In the genomic region with DNA sequence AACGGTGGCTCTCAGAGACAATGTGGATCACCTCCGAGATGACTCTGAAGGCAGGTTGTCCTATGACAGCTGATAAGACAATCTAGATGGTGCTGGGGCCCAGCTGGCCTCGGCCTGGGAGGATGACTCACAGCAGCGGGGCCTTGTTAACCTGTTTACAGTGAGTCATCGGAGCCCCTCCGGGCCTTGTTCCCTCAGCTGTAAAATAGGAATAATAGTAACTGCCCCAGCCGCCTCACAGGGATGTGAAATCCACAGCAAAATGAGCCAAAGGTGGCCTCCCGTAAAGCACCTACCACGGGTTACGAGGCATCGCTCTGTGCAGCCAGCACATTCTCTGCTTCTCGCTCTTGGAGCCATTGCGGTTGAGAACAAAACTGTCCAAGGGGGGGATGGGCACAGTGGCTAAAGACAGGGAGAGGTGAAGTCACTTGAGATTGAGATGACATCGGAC, we compare ENCODE assay signal across 1 cellular context.
TF ChIP-seq lines count a peak whose summit lies in the region.

No MANE protein-coding gene starts in this region.

TF ChIP-seq in HEK293, 187 proteins besides CTCF, POLR2A, EP300 and RAD21 (continued from another document and continues in another):
- TF ChIP-seq, protein P1, sequence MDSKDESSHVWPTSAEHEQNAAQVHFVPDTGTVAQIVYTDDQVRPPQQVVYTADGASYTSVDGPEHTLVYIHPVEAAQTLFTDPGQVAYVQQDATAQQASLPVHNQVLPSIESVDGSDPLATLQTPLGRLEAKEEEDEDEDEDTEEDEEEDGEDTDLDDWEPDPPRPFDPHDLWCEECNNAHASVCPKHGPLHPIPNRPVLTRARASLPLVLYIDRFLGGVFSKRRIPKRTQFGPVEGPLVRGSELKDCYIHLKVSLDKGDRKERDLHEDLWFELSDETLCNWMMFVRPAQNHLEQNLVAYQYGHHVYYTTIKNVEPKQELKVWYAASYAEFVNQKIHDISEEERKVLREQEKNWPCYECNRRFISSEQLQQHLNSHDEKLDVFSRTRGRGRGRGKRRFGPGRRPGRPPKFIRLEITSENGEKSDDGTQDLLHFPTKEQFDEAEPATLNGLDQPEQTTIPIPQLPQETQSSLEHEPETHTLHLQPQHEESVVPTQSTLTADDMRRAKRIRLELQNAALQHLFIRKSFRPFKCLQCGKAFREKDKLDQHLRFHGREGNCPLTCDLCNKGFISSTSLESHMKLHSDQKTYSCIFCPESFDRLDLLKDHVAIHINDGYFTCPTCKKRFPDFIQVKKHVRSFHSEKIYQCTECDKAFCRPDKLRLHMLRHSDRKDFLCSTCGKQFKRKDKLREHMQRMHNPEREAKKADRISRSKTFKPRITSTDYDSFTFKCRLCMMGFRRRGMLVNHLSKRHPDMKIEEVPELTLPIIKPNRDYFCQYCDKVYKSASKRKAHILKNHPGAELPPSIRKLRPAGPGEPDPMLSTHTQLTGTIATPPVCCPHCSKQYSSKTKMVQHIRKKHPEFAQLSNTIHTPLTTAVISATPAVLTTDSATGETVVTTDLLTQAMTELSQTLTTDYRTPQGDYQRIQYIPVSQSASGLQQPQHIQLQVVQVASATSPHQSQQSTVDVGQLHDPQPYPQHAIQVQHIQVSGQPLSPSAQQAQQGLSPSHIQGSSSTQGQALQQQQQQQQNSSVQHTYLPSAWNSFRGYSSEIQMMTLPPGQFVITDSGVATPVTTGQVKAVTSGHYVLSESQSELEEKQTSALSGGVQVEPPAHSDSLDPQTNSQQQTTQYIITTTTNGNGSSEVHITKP (tag by site-specific recombination; IDR thresholded peaks at IDR 0.05): peak; percentile 35; the same call in 1 of the 2 replicates
- TF ChIP-seq HOXD13 (CRISPR knock-in tag; IDR thresholded peaks at IDR 0.05; ENCODE audit: borderline replicate concordance) (peak; percentile 96), ZNF548 (tag by site-specific recombination; IDR thresholded peaks at IDR 0.05) (peak; percentile 62; the same call in 1 of the 2 replicates), ZNF624 (tag by site-specific recombination; IDR thresholded peaks at IDR 0.05) (no peak), ZEB2 (tag by site-specific recombination; IDR thresholded peaks at IDR 0.05) (peak; percentile 93), ZNF324 (tag by site-specific recombination; IDR thresholded peaks at IDR 0.05) (peak; percentile 89), IKZF3 (tag by site-specific recombination; IDR thresholded peaks at IDR 0.05) (peak; percentile 65; the same call in 1 of the 2 replicates), ZNF184 (tag by site-specific recombination; IDR thresholded peaks at IDR 0.05) (0 out of 2 replicates have a peak, but pooled peaks have one; percentile 39), ZNF311 (tag by site-specific recombination; IDR thresholded peaks at IDR 0.05; ENCODE audit: borderline replicate concordance) (no peak), KLF9 (tag by site-specific recombination; IDR thresholded peaks at IDR 0.05; ENCODE audit: low read depth) (no peak), ZNF558 (tag by site-specific recombination; IDR thresholded peaks at IDR 0.05) (0 out of 2 replicates have a peak, but pooled peaks have one; percentile 45), SETDB1 (IDR thresholded peaks at IDR 0.05; ENCODE audit: insufficient read length, low read length) (no peak), ZNF660 (tag by site-specific recombination; IDR thresholded peaks at IDR 0.05) (peak; percentile 93), KLF16 (tag by site-specific recombination; IDR thresholded peaks at IDR 0.05) (peak; percentile 36; the same call in 1 of the 2 replicates), ZNF157 (tag by site-specific recombination; IDR thresholded peaks at IDR 0.05) (no peak), YY1 (tag by site-specific recombination; IDR thresholded peaks at IDR 0.05) (no peak), ZNF791 (tag by site-specific recombination; IDR thresholded peaks at IDR 0.05) (no peak), MEIS1 (CRISPR knock-in tag; IDR thresholded peaks at IDR 0.05; ENCODE audit: borderline replicate concordance) (no peak), KLF10 (tag by site-specific recombination; IDR thresholded peaks at IDR 0.05) (peak; percentile 43; the same call in 1 of the 2 replicates), ZFP37 (tag by site-specific recombination; IDR thresholded peaks at IDR 0.05) (peak; percentile 77), ZBTB8A (tag by site-specific recombination; IDR thresholded peaks at IDR 0.05) (0 out of 2 replicates have a peak, but pooled peaks have one; percentile 26), ZBTB20 (tag by site-specific recombination; IDR thresholded peaks at IDR 0.05) (peak; percentile 28; the same call in 1 of the 2 replicates), GLIS2 (tag by site-specific recombination; IDR thresholded peaks at IDR 0.05) (peak; percentile 67), ZNF529 (tag by site-specific recombination; IDR thresholded peaks at IDR 0.05; ENCODE audit: insufficient replicate concordance) (no peak), ZNF76 (tag by site-specific recombination; IDR thresholded peaks at IDR 0.05; ENCODE audit: borderline replicate concordance, low read depth) (peak; percentile 32; the same call in 1 of the 2 replicates), ZNF600 (tag by site-specific recombination; IDR thresholded peaks at IDR 0.05) (peak; percentile 86), ZFHX2 (tag by site-specific recombination; conservative IDR thresholded peaks at IDR 0.05) (no peak), ZNF610 (tag by site-specific recombination; IDR thresholded peaks at IDR 0.05; ENCODE audit: borderline replicate concordance) (no peak), SP7 (tag by site-specific recombination; IDR thresholded peaks at IDR 0.05) (peak; percentile 88)
- TF ChIP-seq, protein P2, sequence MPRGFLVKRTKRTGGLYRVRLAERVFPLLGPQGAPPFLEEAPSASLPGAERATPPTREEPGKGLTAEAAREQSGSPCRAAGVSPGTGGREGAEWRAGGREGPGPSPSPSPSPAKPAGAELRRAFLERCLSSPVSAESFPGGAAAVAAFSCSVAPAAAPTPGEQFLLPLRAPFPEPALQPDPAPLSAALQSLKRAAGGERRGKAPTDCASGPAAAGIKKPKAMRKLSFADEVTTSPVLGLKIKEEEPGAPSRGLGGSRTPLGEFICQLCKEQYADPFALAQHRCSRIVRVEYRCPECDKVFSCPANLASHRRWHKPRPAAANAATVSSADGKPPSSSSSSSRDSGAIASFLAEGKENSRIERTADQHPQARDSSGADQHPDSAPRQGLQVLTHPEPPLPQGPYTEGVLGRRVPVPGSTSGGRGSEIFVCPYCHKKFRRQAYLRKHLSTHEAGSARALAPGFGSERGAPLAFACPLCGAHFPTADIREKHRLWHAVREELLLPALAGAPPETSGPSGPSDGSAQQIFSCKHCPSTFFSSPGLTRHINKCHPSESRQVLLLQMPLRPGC (tag by site-specific recombination; IDR thresholded peaks at IDR 0.05): peak; percentile 79
- TF ChIP-seq, protein P3, sequence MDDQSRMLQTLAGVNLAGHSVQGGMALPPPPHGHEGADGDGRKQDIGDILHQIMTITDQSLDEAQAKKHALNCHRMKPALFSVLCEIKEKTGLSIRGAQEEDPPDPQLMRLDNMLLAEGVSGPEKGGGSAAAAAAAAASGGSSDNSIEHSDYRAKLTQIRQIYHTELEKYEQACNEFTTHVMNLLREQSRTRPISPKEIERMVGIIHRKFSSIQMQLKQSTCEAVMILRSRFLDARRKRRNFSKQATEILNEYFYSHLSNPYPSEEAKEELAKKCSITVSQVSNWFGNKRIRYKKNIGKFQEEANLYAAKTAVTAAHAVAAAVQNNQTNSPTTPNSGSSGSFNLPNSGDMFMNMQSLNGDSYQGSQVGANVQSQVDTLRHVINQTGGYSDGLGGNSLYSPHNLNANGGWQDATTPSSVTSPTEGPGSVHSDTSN (CRISPR knock-in tag; IDR thresholded peaks at IDR 0.05): 0 out of 2 replicates have a peak, but pooled peaks have one; percentile 49
- TF ChIP-seq, protein P4, sequence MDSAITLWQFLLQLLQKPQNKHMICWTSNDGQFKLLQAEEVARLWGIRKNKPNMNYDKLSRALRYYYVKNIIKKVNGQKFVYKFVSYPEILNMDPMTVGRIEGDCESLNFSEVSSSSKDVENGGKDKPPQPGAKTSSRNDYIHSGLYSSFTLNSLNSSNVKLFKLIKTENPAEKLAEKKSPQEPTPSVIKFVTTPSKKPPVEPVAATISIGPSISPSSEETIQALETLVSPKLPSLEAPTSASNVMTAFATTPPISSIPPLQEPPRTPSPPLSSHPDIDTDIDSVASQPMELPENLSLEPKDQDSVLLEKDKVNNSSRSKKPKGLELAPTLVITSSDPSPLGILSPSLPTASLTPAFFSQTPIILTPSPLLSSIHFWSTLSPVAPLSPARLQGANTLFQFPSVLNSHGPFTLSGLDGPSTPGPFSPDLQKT (IDR thresholded peaks at IDR 0.05; ENCODE audit: borderline replicate concordance, low read depth, low read length): no peak
- TF ChIP-seq, protein P5, sequence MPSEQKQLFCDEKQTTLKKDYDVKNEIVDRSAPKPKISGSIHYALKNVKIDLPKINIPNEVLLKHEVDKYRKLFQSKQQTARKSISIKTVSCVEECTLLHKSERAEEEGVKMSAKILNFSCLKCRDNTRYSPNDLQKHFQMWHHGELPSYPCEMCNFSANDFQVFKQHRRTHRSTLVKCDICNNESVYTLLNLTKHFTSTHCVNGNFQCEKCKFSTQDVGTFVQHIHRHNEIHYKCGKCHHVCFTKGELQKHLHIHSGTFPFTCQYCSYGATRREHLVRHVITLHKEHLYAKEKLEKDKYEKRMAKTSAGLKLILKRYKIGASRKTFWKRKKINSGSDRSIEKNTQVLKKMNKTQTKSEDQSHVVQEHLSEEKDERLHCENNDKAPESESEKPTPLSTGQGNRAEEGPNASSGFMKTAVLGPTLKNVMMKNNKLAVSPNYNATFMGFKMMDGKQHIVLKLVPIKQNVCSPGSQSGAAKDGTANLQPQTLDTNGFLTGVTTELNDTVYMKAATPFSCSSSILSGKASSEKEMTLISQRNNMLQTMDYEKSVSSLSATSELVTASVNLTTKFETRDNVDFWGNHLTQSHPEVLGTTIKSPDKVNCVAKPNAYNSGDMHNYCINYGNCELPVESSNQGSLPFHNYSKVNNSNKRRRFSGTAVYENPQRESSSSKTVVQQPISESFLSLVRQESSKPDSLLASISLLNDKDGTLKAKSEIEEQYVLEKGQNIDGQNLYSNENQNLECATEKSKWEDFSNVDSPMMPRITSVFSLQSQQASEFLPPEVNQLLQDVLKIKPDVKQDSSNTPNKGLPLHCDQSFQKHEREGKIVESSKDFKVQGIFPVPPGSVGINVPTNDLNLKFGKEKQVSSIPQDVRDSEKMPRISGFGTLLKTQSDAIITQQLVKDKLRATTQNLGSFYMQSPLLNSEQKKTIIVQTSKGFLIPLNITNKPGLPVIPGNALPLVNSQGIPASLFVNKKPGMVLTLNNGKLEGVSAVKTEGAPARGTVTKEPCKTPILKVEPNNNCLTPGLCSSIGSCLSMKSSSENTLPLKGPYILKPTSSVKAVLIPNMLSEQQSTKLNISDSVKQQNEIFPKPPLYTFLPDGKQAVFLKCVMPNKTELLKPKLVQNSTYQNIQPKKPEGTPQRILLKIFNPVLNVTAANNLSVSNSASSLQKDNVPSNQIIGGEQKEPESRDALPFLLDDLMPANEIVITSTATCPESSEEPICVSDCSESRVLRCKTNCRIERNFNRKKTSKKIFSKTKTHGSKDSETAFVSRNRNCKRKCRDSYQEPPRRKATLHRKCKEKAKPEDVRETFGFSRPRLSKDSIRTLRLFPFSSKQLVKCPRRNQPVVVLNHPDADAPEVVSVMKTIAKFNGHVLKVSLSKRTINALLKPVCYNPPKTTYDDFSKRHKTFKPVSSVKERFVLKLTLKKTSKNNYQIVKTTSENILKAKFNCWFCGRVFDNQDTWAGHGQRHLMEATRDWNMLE (tag by site-specific recombination; conservative IDR thresholded peaks at IDR 0.05; ENCODE audit: low read depth): 0 out of 2 replicates have a peak, but pooled peaks have one; percentile 47
- TF ChIP-seq, protein P6, sequence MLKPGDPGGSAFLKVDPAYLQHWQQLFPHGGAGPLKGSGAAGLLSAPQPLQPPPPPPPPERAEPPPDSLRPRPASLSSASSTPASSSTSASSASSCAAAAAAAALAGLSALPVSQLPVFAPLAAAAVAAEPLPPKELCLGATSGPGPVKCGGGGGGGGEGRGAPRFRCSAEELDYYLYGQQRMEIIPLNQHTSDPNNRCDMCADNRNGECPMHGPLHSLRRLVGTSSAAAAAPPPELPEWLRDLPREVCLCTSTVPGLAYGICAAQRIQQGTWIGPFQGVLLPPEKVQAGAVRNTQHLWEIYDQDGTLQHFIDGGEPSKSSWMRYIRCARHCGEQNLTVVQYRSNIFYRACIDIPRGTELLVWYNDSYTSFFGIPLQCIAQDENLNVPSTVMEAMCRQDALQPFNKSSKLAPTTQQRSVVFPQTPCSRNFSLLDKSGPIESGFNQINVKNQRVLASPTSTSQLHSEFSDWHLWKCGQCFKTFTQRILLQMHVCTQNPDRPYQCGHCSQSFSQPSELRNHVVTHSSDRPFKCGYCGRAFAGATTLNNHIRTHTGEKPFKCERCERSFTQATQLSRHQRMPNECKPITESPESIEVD (tag by site-specific recombination; IDR thresholded peaks at IDR 0.05): 0 out of 2 replicates have a peak, but pooled peaks have one; percentile 32
- TF ChIP-seq, protein P7, sequence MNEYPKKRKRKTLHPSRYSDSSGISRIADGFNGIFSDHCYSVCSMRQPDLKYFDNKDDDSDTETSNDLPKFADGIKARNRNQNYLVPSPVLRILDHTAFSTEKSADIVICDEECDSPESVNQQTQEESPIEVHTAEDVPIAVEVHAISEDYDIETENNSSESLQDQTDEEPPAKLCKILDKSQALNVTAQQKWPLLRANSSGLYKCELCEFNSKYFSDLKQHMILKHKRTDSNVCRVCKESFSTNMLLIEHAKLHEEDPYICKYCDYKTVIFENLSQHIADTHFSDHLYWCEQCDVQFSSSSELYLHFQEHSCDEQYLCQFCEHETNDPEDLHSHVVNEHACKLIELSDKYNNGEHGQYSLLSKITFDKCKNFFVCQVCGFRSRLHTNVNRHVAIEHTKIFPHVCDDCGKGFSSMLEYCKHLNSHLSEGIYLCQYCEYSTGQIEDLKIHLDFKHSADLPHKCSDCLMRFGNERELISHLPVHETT (tag by site-specific recombination; IDR thresholded peaks at IDR 0.05): peak; percentile 81; the same call in 1 of the 2 replicates
- TF ChIP-seq, protein P8, sequence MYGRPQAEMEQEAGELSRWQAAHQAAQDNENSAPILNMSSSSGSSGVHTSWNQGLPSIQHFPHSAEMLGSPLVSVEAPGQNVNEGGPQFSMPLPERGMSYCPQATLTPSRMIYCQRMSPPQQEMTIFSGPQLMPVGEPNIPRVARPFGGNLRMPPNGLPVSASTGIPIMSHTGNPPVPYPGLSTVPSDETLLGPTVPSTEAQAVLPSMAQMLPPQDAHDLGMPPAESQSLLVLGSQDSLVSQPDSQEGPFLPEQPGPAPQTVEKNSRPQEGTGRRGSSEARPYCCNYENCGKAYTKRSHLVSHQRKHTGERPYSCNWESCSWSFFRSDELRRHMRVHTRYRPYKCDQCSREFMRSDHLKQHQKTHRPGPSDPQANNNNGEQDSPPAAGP (tag by site-specific recombination; IDR thresholded peaks at IDR 0.05): peak; percentile 83
- TF ChIP-seq, protein P9, sequence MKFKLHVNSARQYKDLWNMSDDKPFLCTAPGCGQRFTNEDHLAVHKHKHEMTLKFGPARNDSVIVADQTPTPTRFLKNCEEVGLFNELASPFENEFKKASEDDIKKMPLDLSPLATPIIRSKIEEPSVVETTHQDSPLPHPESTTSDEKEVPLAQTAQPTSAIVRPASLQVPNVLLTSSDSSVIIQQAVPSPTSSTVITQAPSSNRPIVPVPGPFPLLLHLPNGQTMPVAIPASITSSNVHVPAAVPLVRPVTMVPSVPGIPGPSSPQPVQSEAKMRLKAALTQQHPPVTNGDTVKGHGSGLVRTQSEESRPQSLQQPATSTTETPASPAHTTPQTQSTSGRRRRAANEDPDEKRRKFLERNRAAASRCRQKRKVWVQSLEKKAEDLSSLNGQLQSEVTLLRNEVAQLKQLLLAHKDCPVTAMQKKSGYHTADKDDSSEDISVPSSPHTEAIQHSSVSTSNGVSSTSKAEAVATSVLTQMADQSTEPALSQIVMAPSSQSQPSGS (tag by site-specific recombination; IDR thresholded peaks at IDR 0.05; ENCODE audit: low read depth): no peak
